In the genomic region with DNA sequence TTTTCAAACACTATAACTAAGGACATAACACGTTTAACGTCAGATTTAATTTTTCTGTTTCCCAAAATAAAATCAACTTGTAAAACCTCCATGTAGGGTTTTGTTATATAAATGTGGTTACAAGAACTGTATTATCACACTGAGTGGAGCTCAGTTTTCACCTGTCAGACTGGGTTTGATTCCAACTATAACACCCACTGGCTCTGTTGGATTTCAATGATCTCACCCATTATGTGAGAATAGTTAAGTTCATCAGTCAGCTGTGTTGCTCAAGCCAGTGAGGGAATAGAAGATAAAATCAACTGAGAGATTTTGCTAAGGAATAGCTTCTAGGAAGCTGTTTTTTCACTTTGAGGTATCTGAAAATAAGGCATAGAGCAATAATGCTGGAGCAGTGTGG, we compare ENCODE assay signal across 23 cellular contexts. TPM values are rescaled to one million over a fixed set of nuclear protein-coding genes. Genes with fewer than 3 reads are reported as not detected.
"Had no signal": no experiment of that assay in that cellular context is flagged by ENCODE, and none has a peak within 500 bp of the region (broad histone marks: within the 10 kb centered on the region; RNA-seq: fewer than 3 reads in every experiment).

No MANE protein-coding gene starts in this region.

- H3K4me1 ChIP-seq: SJCRH30 had no signal

- H3K27me3 ChIP-seq: SJCRH30 had no signal

- DNase-seq: KBM-7, MV-4-11, NCI-H1048, NCI-H1105, NCI-H1417, NCI-H1436 treated with DMSO at 0.1 percent for 48 hours, NCI-H1694, NCI-H187 treated with DMSO at 0.1 percent for 48 hours, NCI-H2029 treated with DMSO at 0.1 percent for 48 hours, NCI-H2227 treated with DMSO at 0.1 percent for 48 hours, NCI-H446 treated with DMSO at 0.1 percent for 48 hours, NCI-H510A treated with DMSO at 0.1 percent for 48 hours, NCI-H526, NCI-H82, PC-3, SHP77, SJCRH30, T-helper 1 cell had no signal

- H3K9me3 ChIP-seq: SJCRH30 had no signal

- H3K4me3 ChIP-seq: SJCRH30 had no signal

- H3K36me3 ChIP-seq: SJCRH30 had no signal

- H3K27ac ChIP-seq: RWPE1, SJCRH30 had no signal

RNA-seq across cellular contexts. Expression of a gene that starts 5.1 kb away (rescaled TPM):
- total RNA-seq: HT-29, LHCN-M2, MCF 10A, OCI-LY7, PC-3, SJCRH30 had no signal

RNA-seq across cellular contexts. Expression of a gene that starts 11.9 kb away (rescaled TPM):
- total RNA-seq: HT-29, LHCN-M2, MCF 10A, OCI-LY7, PC-3, SJCRH30 had no signal

RNA-seq across cellular contexts. Expression of a gene that starts 39.5 kb away (rescaled TPM):
- total RNA-seq: HT-29, LHCN-M2, MCF 10A, OCI-LY7, PC-3, SJCRH30 had no signal

RNA-seq across cellular contexts. Expression of a gene that starts 39.8 kb away (rescaled TPM):
- total RNA-seq: HT-29, LHCN-M2, MCF 10A, OCI-LY7, PC-3, SJCRH30 had no signal
